ENCODE assay signal across 27 cellular contexts in the genomic region with DNA sequence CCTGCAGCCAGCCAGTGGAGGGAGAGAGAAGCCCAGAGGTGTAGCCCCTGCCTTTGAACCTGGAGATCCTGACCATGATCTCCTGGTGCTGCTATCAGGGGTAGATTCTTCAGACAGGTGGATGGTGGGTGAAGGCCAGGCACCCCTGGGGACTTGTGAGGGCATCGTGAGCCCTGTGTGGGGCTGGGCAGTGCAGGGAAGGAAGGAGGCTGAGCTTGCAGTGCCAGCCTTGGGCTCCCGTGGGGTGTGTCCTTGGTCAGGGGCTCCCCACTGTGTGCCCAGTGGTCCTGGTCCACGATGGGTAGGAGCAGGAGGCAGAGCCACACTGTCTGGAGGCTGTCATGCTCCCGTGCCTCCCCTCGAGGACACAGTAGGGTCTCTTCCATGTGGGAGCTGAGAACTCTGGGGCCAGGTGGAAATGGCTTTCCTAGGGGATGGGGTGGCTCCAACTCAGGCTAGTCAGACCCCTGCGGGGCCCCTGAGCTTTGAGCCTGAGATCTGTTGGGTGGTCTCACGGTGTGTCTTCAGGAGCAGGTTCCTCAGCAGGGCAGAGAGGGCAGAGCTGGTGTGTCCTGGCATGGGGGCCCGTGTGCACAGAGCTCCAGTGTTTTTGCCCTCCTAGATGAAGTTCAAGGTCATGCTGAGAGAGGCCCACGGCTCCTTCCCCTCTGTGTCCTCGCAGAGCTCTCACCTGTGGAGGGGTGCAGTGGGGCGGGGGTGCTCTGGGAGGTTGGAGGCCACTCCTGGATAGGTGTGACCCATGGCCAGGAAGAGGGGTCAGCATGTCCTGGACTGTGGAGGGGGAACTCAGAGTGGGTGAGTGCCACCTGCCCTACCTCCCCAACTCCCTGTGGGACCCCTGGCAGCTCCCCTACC. TPM values are rescaled to one million over a fixed set of nuclear protein-coding genes. Genes with fewer than 3 reads are reported as not detected.
DNase-seq lines count a peak whose midpoint lies in the region; ATAC-seq and TF ChIP-seq lines count a peak whose summit lies in the region.
"Had no signal": no experiment of that assay in that cellular context is flagged by ENCODE, and none has a peak within 500 bp of the region (broad histone marks: within the 10 kb centered on the region; RNA-seq: fewer than 3 reads in every experiment).

No MANE protein-coding gene starts in this region.

- H3K4me1 ChIP-seq in left ventricle myocardium inferior = no peaks in the 10 kb centered on the region

- peak; percentile 49 for DNase-seq in Right ventricle myocardium inferior (ENCODE audit: missing footprints)
- no peak for DNase-seq in cardiac septum (ENCODE audit: low spot score)
- DNase-seq in left ventricle myocardium inferior = peak; percentile 1
- no peak for DNase-seq in neural crest cell (ENCODE audit: low read depth, low spot score)
- no peak for DNase-seq in NAMALWA (ENCODE audit: low spot score)
- no peak for DNase-seq in globus pallidus (ENCODE audit: low spot score)
- no peak for DNase-seq in NCI-H774 (lab: John Stamatoyannopoulos, UW)
- DNase-seq: ACHN, C1 segment of cervical spinal cord, Calu3, DMS153, HCEC 1CT, NCI-H1105 treated with DMSO at 0.1 percent for 48 hours, NCI-H2029 treated with DMSO at 0.1 percent for 48 hours, NCI-H2171 treated with DMSO at 0.1 percent for 48 hours, NCI-H446, NCI-H526, OCI-M1, SHP77 treated with DMSO at 0.1 percent for 48 hours, SK-N-SH had no signal

- no peaks in the 10 kb centered on the region for H3K4me1 Mint-ChIP-seq in neural crest cell
- H3K4me1 Mint-ChIP-seq: CD8-positive, alpha-beta memory T cell; GM23338 had no signal

- H3K9me3 Mint-ChIP-seq in neural crest cell = peaks cover 4% of the 10 kb centered on the region

- no peak overlapping the region for H3K4me3 ChIP-seq in left ventricle myocardium inferior
- H3K4me3 ChIP-seq: GM23338 had no signal

- peaks cover 51% of the 10 kb centered on the region for H3K27me3 ChIP-seq in left ventricle myocardium inferior (ENCODE audit: low read depth)

- intact Hi-C loops in Right ventricle myocardium inferior (cut with DNase I) (no loop called here), cardiac septum (cut with DNase I) (no loop called here), left ventricle myocardium inferior (cut with micrococcal nuclease) (no loop called here)

- peaks cover 9% of the 10 kb centered on the region for H3K9me3 ChIP-seq in left ventricle myocardium inferior (replicated peaks)
- H3K9me3 ChIP-seq: SK-N-SH had no signal

- H3K27ac Mint-ChIP-seq in neural crest cell (ENCODE audit: unreplicated experiment) = peak overlapping the region; percentile 71
- H3K27ac Mint-ChIP-seq: CD8-positive, alpha-beta memory T cell; GM23338 had no signal

- TF ChIP-seq CTCF in left ventricle myocardium inferior (IDR thresholded peaks at IDR 0.05; ENCODE audit: borderline replicate concordance) (no peak), neural crest cell (conservative IDR thresholded peaks at IDR 0.05) (no peak)

- no peaks in the 10 kb centered on the region for H3K27me3 Mint-ChIP-seq in neural crest cell (ENCODE audit: low read depth)

- ATAC-seq in Right ventricle myocardium inferior (no peak), GM21825 (IDR thresholded peaks at IDR 0.05; ENCODE audit: unreplicated experiment) (no peak)
- ATAC-seq: GM23338 had no signal

- peaks cover 3% of the 10 kb centered on the region for H3K36me3 Mint-ChIP-seq in neural crest cell (ENCODE audit: low read depth)
- H3K36me3 Mint-ChIP-seq: CD8-positive, alpha-beta memory T cell had no signal

- no peak overlapping the region for H3K27ac ChIP-seq in left ventricle myocardium inferior (replicated peaks)
- H3K27ac ChIP-seq: 22Rv1, KMS-11 had no signal

- no peak overlapping the region for H3K4me3 Mint-ChIP-seq in neural crest cell
- H3K4me3 Mint-ChIP-seq: CD8-positive, alpha-beta memory T cell; GM23338 had no signal

- no peaks in the 10 kb centered on the region for H3K36me3 ChIP-seq in left ventricle myocardium inferior

RNA-seq across cellular contexts. Expression of a gene that starts 25.0 kb away (rescaled TPM):
- total RNA-seq in Right ventricle myocardium inferior = not detected
- total RNA-seq in cardiac septum = not detected
- total RNA-seq in left ventricle myocardium inferior = not detected
- 0.09 and 0.18 TPM in 2 replicates for total RNA-seq in neural crest cell
- total RNA-seq: CD8-positive, alpha-beta memory T cell; G401; GM23338 had no signal

RNA-seq across cellular contexts. Expression of a gene that starts 52.6 kb away (rescaled TPM):
- total RNA-seq in Right ventricle myocardium inferior = 34.8 TPM
- total RNA-seq in cardiac septum = 25.4 TPM
- 17.5 TPM for total RNA-seq in left ventricle myocardium inferior
- total RNA-seq in neural crest cell = 0.96 and 1.0 TPM in 2 replicates
- total RNA-seq: Calu3, GM23338, HT1080 had no signal

Comparison
In these comparisons a context has a peak if more than half of its experiments do, and no peak if none do; other contexts are left out.
1. DNase-seq: peak in Right ventricle myocardium inferior (single experiment) and left ventricle myocardium inferior (single experiment); none in cardiac septum (single experiment), neural crest cell (single experiment), NAMALWA (single experiment), globus pallidus (single experiment) and NCI-H774 (single experiment).